8 cellular contexts compared by ENCODE assay signal in genomic region chr5:115602585-115603125, GRCh38. TPM values are rescaled to one million over a fixed set of nuclear protein-coding genes. Genes with fewer than 3 reads are reported as not detected.
DNase-seq lines count a peak whose midpoint lies in the region; ATAC-seq and TF ChIP-seq lines count a peak whose summit lies in the region.

No MANE protein-coding gene starts in this region.

- H3K36me3 ChIP-seq in A673 (ENCODE audit: insufficient read depth, low read length, poor library complexity, severe bottlenecking) (no peaks in the 10 kb centered on the region), MG63 (peaks cover 26% of the 10 kb centered on the region), colonic mucosa (no peaks in the 10 kb centered on the region), mucosa of rectum (ENCODE audit: control insufficient read depth in 2 of 2, insufficient read depth in 2 of 2, low read length in 2 of 2) (peaks cover 0 to 4% of the 10 kb centered on the region in 2 donors)

- POLR2A ChIA-PET in A673 (lab: Charles Lee; ENCODE audit: low non-redundant PET): no interaction called here

- H3K4me1 ChIP-seq in A673 (ENCODE audit: insufficient read depth, low read length, poor library complexity, severe bottlenecking): peaks cover 3% of the 10 kb centered on the region
- H3K4me1 ChIP-seq in colonic mucosa: no peaks in the 10 kb centered on the region
- H3K4me1 ChIP-seq in mucosa of rectum (ENCODE audit: control insufficient read depth in 2 of 2, insufficient read depth in 2 of 2, low read length in 2 of 2): peaks cover 4 to 10% of the 10 kb centered on the region in 2 donors

- H3K9ac ChIP-seq in colonic mucosa (ENCODE audit: low read depth in 2 of 2, low read length in 2 of 2) (peak overlapping the region; percentile 76 to 94), mucosa of rectum (ENCODE audit: low read depth in 1 of 2, low read length in 2 of 2) (peak overlapping the region; percentile 56 to 87)

- H3K27ac ChIP-seq in A673 (ENCODE audit: low read depth, low read length, poor library complexity, severe bottlenecking) (peak overlapping the region; percentile 68), colonic mucosa (peak overlapping the region; percentile 84), mucosa of rectum (ENCODE audit: low read depth in 2 of 2, low read length in 2 of 2) (peak overlapping the region; percentile 80 to 86)

- DNase-seq in A673 (ENCODE audit: low spot score) (peak; percentile 43), MG63 (no peak), colonic mucosa (no peak), mesenteric fat pad (ENCODE audit: low spot score) (no peak), NCI-H187 (lab: John Stamatoyannopoulos, UW) (no peak)

- CTCF ChIA-PET in A673 (lab: Charles Lee): no interaction called here

- H3K9me3 ChIP-seq in A673 (ENCODE audit: low read depth, low read length, poor library complexity, severe bottlenecking) (no peaks in the 10 kb centered on the region), MG63 (no peaks in the 10 kb centered on the region), colonic mucosa (no peaks in the 10 kb centered on the region), mucosa of rectum (ENCODE audit: control insufficient read depth in 2 of 2, low read length in 2 of 2) (no peaks in the 10 kb centered on the region)

- H3K4me3 ChIP-seq in A673 (ENCODE audit: low read depth, low read length, poor library complexity, severe bottlenecking) (peak overlapping the region; percentile 56), MG63 (peak overlapping the region; percentile 56), colonic mucosa (peak overlapping the region; percentile 61), mucosa of rectum (ENCODE audit: low read length in 2 of 2) (peak overlapping the region; percentile 83 to 89)

- H3K27me3 ChIP-seq in A673 (replicated peaks; ENCODE audit: insufficient read depth, low read depth, low read length, poor library complexity): no peaks in the 10 kb centered on the region
- no peaks in the 10 kb centered on the region for H3K27me3 ChIP-seq in MG63
- no peaks in the 10 kb centered on the region for H3K27me3 ChIP-seq in colonic mucosa
- no peaks in the 10 kb centered on the region for H3K27me3 ChIP-seq in mucosa of rectum (ENCODE audit: control insufficient read depth in 2 of 2, insufficient read depth in 2 of 2, low read length in 2 of 2)

- TF ChIP-seq CTCF in A673 (conservative IDR thresholded peaks at IDR 0.05; ENCODE audit: low read depth, low read length) (no peak), colonic mucosa (IDR thresholded peaks at IDR 0.05) (no peak)

- ATAC-seq in GM19372 (IDR thresholded peaks at IDR 0.05; ENCODE audit: low read depth, unreplicated experiment): peak; percentile 4
- ATAC-seq in HG03469 (IDR thresholded peaks at IDR 0.05; ENCODE audit: unreplicated experiment): no peak

- BruUV-seq in A673 (replicated peaks; lab: Mats Ljungman, UMichigan): no TSS peak

- intact Hi-C loops in A673 (cut with micrococcal nuclease; ENCODE audit: unreplicated experiment) (no loop called here), colonic mucosa (cut with DNase I) (no loop called here)

RNA-seq across cellular contexts. Expression of gene TICAM2, which starts 0.4 kb away (rescaled TPM):
- total RNA-seq in A673 (2021): 0.32 and 1.3 TPM in 2 replicates
- 1.2 and 6.3 TPM in 2 replicates for total RNA-seq in MG63 (2014; rRNA removed; shearing (Covaris generic); ENCODE audit: low replicate concordance)
- total RNA-seq in colonic mucosa: 1 to 10 TPM; 1.2 to 2.4 TPM
- 6.3 TPM for total RNA-seq in mesenteric fat pad

RNA-seq across cellular contexts. Expression of gene TMED7, which starts 23.2 kb away (rescaled TPM):
- total RNA-seq in A673 (2021) (62.8 and 65.1 TPM in 2 replicates), colonic mucosa (100 to 1,000 TPM; 127 to 146 TPM), mesenteric fat pad (82.8 TPM)
- total RNA-seq in MG63 (2014; rRNA removed; shearing (Covaris generic); ENCODE audit: low replicate concordance): 57.0 and 78.8 TPM in 2 replicates

RNA-seq across cellular contexts. Expression of gene FEM1C, which starts 58.1 kb away (rescaled TPM):
- total RNA-seq in A673 (2021) (13.7 and 15.0 TPM in 2 replicates), colonic mucosa (10 to 100 TPM; 20.2 to 39.2 TPM), mesenteric fat pad (25.2 TPM)
- total RNA-seq in MG63 (2014; rRNA removed; shearing (Covaris generic); ENCODE audit: low replicate concordance): 12.4 and 23.6 TPM in 2 replicates
